Comparison of ENCODE assay signal across 8 cellular contexts in genomic region chr5:6713274-6714181, GRCh38. TPM values are rescaled to one million over a fixed set of nuclear protein-coding genes. Genes with fewer than 3 reads are reported as not detected.
DNase-seq lines count a peak whose midpoint lies in the region; ATAC-seq and TF ChIP-seq lines count a peak whose summit lies in the region.

TSS of gene TENT4A (plus strand) at chr5:6713432. CDS start at chr5:6713984, 552 bp downstream.

- CTCF ChIA-PET in Caco-2 (lab: Charles Lee): no interaction called here

- peak within 1 kb of the TSS; percentile 80 for H3K4me3 Mint-ChIP-seq in Caco-2 (ENCODE audit: unreplicated experiment)
- H3K4me3 Mint-ChIP-seq in activated naive CD8-positive, alpha-beta T cell treated with anti-CD3 and anti-CD28 coated beads, Interleukin-2, amount 10 ng/mL, durations not matched to agents 7 days and 5 days: peak within 1 kb of the TSS; percentile 84

- peak within 1 kb of the TSS; percentile 99 for H3K27ac ChIP-seq in psoas muscle

- TF ChIP-seq CTCF in Caco-2 (IDR thresholded peaks at IDR 0.05; ENCODE audit: insufficient read depth in 1 of 2, low read depth in 1 of 2, low read length in 1 of 2, severe bottlenecking in 1 of 2, unreplicated experiment in 1 of 2) (no peak), psoas muscle (IDR thresholded peaks at IDR 0.05) (no peak)

- H3K4me3 ChIP-seq in Caco-2 (ENCODE audit: low read depth, low read length) (peak within 1 kb of the TSS; percentile 92), psoas muscle (peak within 1 kb of the TSS; percentile 91)
- peak within 1 kb of the TSS; percentile 72 for H3K4me3 ChIP-seq in Jurkat, Clone E6-1 (ENCODE audit: low read length)

- H3K9me3 Mint-ChIP-seq in Caco-2 (ENCODE audit: unreplicated experiment): no peaks in the 10 kb centered on the region
- no peaks in the 10 kb centered on the region for H3K9me3 Mint-ChIP-seq in activated naive CD8-positive, alpha-beta T cell treated with anti-CD3 and anti-CD28 coated beads, Interleukin-2, amount 10 ng/mL, durations not matched to agents 7 days and 5 days

- BruUV-seq in Caco-2 (replicated peaks; lab: Mats Ljungman, UMichigan): no TSS peak

- DNase-seq in Caco-2 (peak in 1 of 2 experiments; percentile 28), left cardiac atrium (peak; percentile 67), psoas muscle (peak; percentile 66 to 78), DMS153 (lab: John Stamatoyannopoulos, UW) (no peak), NCI-H1694 (lab: John Stamatoyannopoulos, UW) (no peak)
- DNase-seq in Jurkat, Clone E6-1 (ENCODE audit: low read depth, low spot score): no peak
- DNase-seq in activated naive CD8-positive, alpha-beta T cell treated with anti-CD3 and anti-CD28 coated beads, Interleukin-2, amount 10 ng/mL, durations not matched to agents 7 days and 5 days: no peak

- H3K36me3 ChIP-seq in Caco-2 (ENCODE audit: control insufficient read depth, insufficient read depth, low read length) (peaks cover 3% of the 10 kb centered on the region; the same call in 1 of the 2 replicates), psoas muscle (ENCODE audit: insufficient read depth in 1 of 2, low read depth in 1 of 2) (no peaks in the 10 kb centered on the region)

- peaks cover 20% of the 10 kb centered on the region for H3K4me1 Mint-ChIP-seq in Caco-2 (ENCODE audit: low read depth, unreplicated experiment)
- H3K4me1 Mint-ChIP-seq in activated naive CD8-positive, alpha-beta T cell treated with anti-CD3 and anti-CD28 coated beads, Interleukin-2, amount 10 ng/mL, durations not matched to agents 7 days and 5 days: peaks cover 36% of the 10 kb centered on the region

- no peaks in the 10 kb centered on the region for H3K27me3 Mint-ChIP-seq in Caco-2 (ENCODE audit: insufficient read depth, unreplicated experiment)
- H3K27me3 Mint-ChIP-seq in activated naive CD8-positive, alpha-beta T cell treated with anti-CD3 and anti-CD28 coated beads, Interleukin-2, amount 10 ng/mL, durations not matched to agents 7 days and 5 days: peaks cover 2% of the 10 kb centered on the region

- H3K27ac Mint-ChIP-seq in Caco-2 (ENCODE audit: unreplicated experiment): peak within 1 kb of the TSS; percentile 86
- H3K27ac Mint-ChIP-seq in activated naive CD8-positive, alpha-beta T cell treated with anti-CD3 and anti-CD28 coated beads, Interleukin-2, amount 10 ng/mL, durations not matched to agents 7 days and 5 days: peak within 1 kb of the TSS; percentile 93

- H3K4me1 ChIP-seq in Caco-2 (peaks cover 16% of the 10 kb centered on the region), psoas muscle (peaks cover 44% of the 10 kb centered on the region)

- POLR2A ChIA-PET in Caco-2 (lab: Charles Lee): interaction anchor here (0.9 to 1.0 kb wide), 2 partner anchors 81 to 86 kb away, joined by 4 to 13 read pairs; partner anchors contain the start of genes NSUN2 and SRD5A1
- POLR2A ChIA-PET in activated naive CD8-positive, alpha-beta T cell treated with anti-CD3 and anti-CD28 coated beads, Interleukin-2, amount 10 ng/mL, durations not matched to agents 7 days and 5 days (lab: Charles Lee): interaction anchor here (0.6 to 3.3 kb wide), 7 partner anchors 8 to 1291 kb away, joined by 3 to 22 read pairs (median 5); partner anchors contain the start of genes ICE1, MED10, NSUN2 and SRD5A1

- no peaks in the 10 kb centered on the region for H3K9me3 ChIP-seq in Caco-2
- no peaks in the 10 kb centered on the region for H3K9me3 ChIP-seq in psoas muscle

- H3K36me3 Mint-ChIP-seq in Caco-2 (ENCODE audit: insufficient read depth, unreplicated experiment): peaks cover 13% of the 10 kb centered on the region
- peaks cover 13% of the 10 kb centered on the region for H3K36me3 Mint-ChIP-seq in activated naive CD8-positive, alpha-beta T cell treated with anti-CD3 and anti-CD28 coated beads, Interleukin-2, amount 10 ng/mL, durations not matched to agents 7 days and 5 days

- ATAC-seq in GM19455 (IDR thresholded peaks at IDR 0.05; ENCODE audit: unreplicated experiment) (peak; percentile 11), left cardiac atrium (no peak), psoas muscle (no peak)
- peak; percentile 0 for ATAC-seq in activated naive CD8-positive, alpha-beta T cell treated with anti-CD3 and anti-CD28 coated beads, Interleukin-2, amount 10 ng/mL, durations not matched to agents 7 days and 5 days (ENCODE audit: low read depth)

- WGBS in psoas muscle, 3 donors: 0 to 1% (median 1%) methylated on average over 8 to 157 of the region's 163 CpGs

- H3K27me3 ChIP-seq in Caco-2 (replicated peaks; ENCODE audit: control insufficient read depth, insufficient read depth, low read length) (no peaks in the 10 kb centered on the region), psoas muscle (ENCODE audit: insufficient read depth in 3 of 3, low read length in 2 of 3) (no peaks in the 10 kb centered on the region)

- intact Hi-C loops in Caco-2 (cut with micrococcal nuclease; ENCODE audit: unreplicated experiment) (loop anchor here (1.0 to 2.0 kb wide), 2 partner anchors 31 to 80 kb away; partner anchors contain the start of genes NSUN2 and SRD5A1), left cardiac atrium (cut with DNase I) (loop anchor here in 1 of 2 donors (5.0 kb wide), 1 partner anchor 81 kb away; the partner anchor contains the start of genes NSUN2 and SRD5A1), psoas muscle (cut with DNase I) (loop anchor here (2.0 to 10.0 kb wide), 3 partner anchors 81 to 259 kb away; partner anchors contain the start of genes NSUN2 (in 2 of the 2) and SRD5A1 (in 2 of the 2))

RNA-seq across cellular contexts. Expression of gene TENT4A, which starts in this region (rescaled TPM):
- total RNA-seq in Caco-2 (2022): 32.3 and 36.7 TPM in 2 replicates
- polyA plus RNA-seq in Jurkat, Clone E6-1 (2012; ENCODE audit: insufficient read depth, insufficient read length): 34.9 TPM
- total RNA-seq in activated naive CD8-positive, alpha-beta T cell treated with anti-CD3 and anti-CD28 coated beads, Interleukin-2, amount 10 ng/mL, durations not matched to agents 7 days and 5 days: 10 to 100 TPM; 47.0 to 47.1 TPM
- 10 to 100 TPM; 12.1 to 14.8 TPM for total RNA-seq in left cardiac atrium
- 10 to 100 TPM in 3 of 4 donors, 1 to 10 TPM in 1; 8.7 to 19.2 (median 15.2) TPM for total RNA-seq in psoas muscle
- 10 to 100 TPM in 1 of 3 donors, 1 to 10 TPM in 2; 5.0 to 12.7 (median 8.0) TPM for polyA plus RNA-seq in psoas muscle

Comparison
In these comparisons a context has a peak if more than half of its experiments do, and no peak if none do; other contexts are left out.
1. DNase-seq: peak in left cardiac atrium (single experiment) and psoas muscle (2 of 2); none in Jurkat, Clone E6-1 (single experiment), activated naive CD8-positive, alpha-beta T cell treated with anti-CD3 and anti-CD28 coated beads, Interleukin-2, amount 10 ng/mL, durations not matched to agents 7 days and 5 days (single experiment), DMS153 (single experiment) and NCI-H1694 (single experiment).
2. ATAC-seq: peak in GM19455 (single experiment) and activated naive CD8-positive, alpha-beta T cell treated with anti-CD3 and anti-CD28 coated beads, Interleukin-2, amount 10 ng/mL, durations not matched to agents 7 days and 5 days (single experiment); none in left cardiac atrium (0 of 2) and psoas muscle (0 of 4).
3. Peak in every context shown above with its lines, with median percentiles within 50 percentile points of each other: H3K4me3 ChIP-seq.